In the genomic region with DNA sequence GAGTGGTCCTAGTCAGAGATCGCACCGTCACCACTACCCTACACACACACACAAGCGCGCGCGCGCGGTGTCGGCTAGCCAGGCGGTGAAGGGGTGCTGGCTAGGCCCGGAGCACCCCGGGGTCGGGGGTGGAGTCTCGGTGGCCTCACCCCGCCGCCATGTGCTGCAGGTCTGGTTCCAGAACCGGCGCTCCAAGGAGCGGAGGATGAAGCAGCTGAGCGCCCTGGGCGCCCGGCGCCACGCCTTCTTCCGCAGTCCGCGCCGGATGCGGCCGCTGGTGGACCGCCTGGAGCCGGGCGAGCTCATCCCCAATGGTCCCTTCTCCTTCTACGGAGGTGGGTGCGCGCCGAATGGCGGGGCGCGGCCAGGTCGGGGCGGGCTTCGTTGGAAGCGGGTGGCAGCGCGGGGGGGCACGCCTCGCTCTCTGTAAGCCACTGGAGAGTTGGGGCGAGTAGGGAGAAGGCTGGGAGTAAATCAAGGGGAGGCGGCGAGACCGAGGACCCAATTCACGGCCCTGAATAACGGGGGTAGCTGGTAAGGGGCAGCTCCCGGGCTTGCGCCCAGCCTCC, we compare ENCODE assay signal across 11 cellular contexts. TPM values are rescaled to one million over a fixed set of nuclear protein-coding genes. Genes with fewer than 3 reads are reported as not detected.
DNase-seq lines count a peak whose midpoint lies in the region; ATAC-seq and TF ChIP-seq lines count a peak whose summit lies in the region.
"Had no signal": no experiment of that assay in that cellular context is flagged by ENCODE, and none has a peak within 500 bp of the region (broad histone marks: within the 10 kb centered on the region; RNA-seq: fewer than 3 reads in every experiment).

No MANE protein-coding gene starts in this region.

- H2AFZ ChIP-seq in neural progenitor cell (replicated peaks): no peak overlapping the region

- peaks cover 89% of the 10 kb centered on the region for H4K20me1 ChIP-seq in neural progenitor cell (ENCODE audit: low read depth)

- peaks cover 13% of the 10 kb centered on the region for H3K4me1 ChIP-seq in NT2/D1 (ENCODE audit: insufficient read depth, insufficient read length)
- peaks cover 17% of the 10 kb centered on the region for H3K4me1 ChIP-seq in neural progenitor cell

- TF ChIP-seq CTCF in fibroblast of pulmonary artery (IDR thresholded peaks at IDR 0.05; ENCODE audit: low read length, missing control alignments) (no peak), neural progenitor cell (IDR thresholded peaks at IDR 0.05) (no peak)

- peaks cover 83% of the 10 kb centered on the region for H3K27me3 Mint-ChIP-seq in neural progenitor cell (ENCODE audit: insufficient read depth, low read depth)

- H3K36me3 Mint-ChIP-seq in neural progenitor cell: no peaks in the 10 kb centered on the region
- H3K36me3 Mint-ChIP-seq: mesothelial cell of epicardium had no signal

- H3K4me1 Mint-ChIP-seq in neural progenitor cell: peaks cover 20% of the 10 kb centered on the region

- H3K9me3 ChIP-seq in NT2/D1 (ENCODE audit: insufficient read depth, low read length) (no peaks in the 10 kb centered on the region), neural progenitor cell (ENCODE audit: low read depth) (no peaks in the 10 kb centered on the region)

- H3K79me2 ChIP-seq in neural progenitor cell (ENCODE audit: low read depth): no peaks in the 10 kb centered on the region

- H3K36me3 ChIP-seq in NT2/D1 (ENCODE audit: insufficient read depth, insufficient read length, low read length) (no peaks in the 10 kb centered on the region), neural progenitor cell (no peaks in the 10 kb centered on the region)

- ATAC-seq in HG02678 (IDR thresholded peaks at IDR 0.05; ENCODE audit: unreplicated experiment) (no peak), HG03521 (IDR thresholded peaks at IDR 0.05; ENCODE audit: unreplicated experiment) (no peak)

- H3K4me3 ChIP-seq in NT2/D1 (ENCODE audit: insufficient read length, low read depth) (peak overlapping the region; percentile 15), fibroblast of pulmonary artery (replicated peaks; ENCODE audit: low read depth, low read length) (peak overlapping the region; percentile 7), neural progenitor cell (peak overlapping the region; percentile 37)

- H3K27ac ChIP-seq in neural progenitor cell: no peak overlapping the region

- no peak overlapping the region for H3K27ac Mint-ChIP-seq in neural progenitor cell
- H3K27ac Mint-ChIP-seq: mesothelial cell of epicardium had no signal

- H3K9me3 Mint-ChIP-seq in neural progenitor cell: peaks cover 3% of the 10 kb centered on the region
- H3K9me3 Mint-ChIP-seq: mesothelial cell of epicardium had no signal

- peak overlapping the region; percentile 70 for H3K4me2 ChIP-seq in neural progenitor cell

- peaks cover 60% of the 10 kb centered on the region for H3F3A ChIP-seq in neural progenitor cell (ENCODE audit: low read depth)

- DNase-seq in COLO668 (lab: John Stamatoyannopoulos, UW; ENCODE audit: unreplicated experiment): peak; percentile 36
- no peak for DNase-seq in NT2/D1 (ENCODE audit: low read depth, low spot score)
- DNase-seq in fibroblast of pulmonary artery (ENCODE audit: low read depth): no peak
- peak; percentile 62 for DNase-seq in neural progenitor cell (ENCODE audit: low spot score)
- no peak for DNase-seq in stimulated activated CD4-positive, alpha-beta T cell treated with anti-CD3 and anti-CD28 coated beads, Interleukin-15, amount 100 ng/mL, for 24 hours
- DNase-seq in middle frontal gyrus (ENCODE audit: extremely low spot score, low spot score): no peak
- DNase-seq: NCI-H1436 treated with DMSO at 0.1 percent for 48 hours had no signal

- H3K4me3 Mint-ChIP-seq in neural progenitor cell: peak overlapping the region; percentile 62
- H3K4me3 Mint-ChIP-seq: mesothelial cell of epicardium had no signal

- H3K9ac ChIP-seq in NT2/D1 (ENCODE audit: insufficient read length, low read depth) (peak overlapping the region; percentile 8), neural progenitor cell (no peak overlapping the region)

- H3K27me3 ChIP-seq in NT2/D1 (ENCODE audit: insufficient read depth, insufficient read length) (peaks cover 100% of the 10 kb centered on the region), neural progenitor cell (peaks cover 100% of the 10 kb centered on the region)

RNA-seq across cellular contexts. Expression of a gene that starts 4.8 kb away (rescaled TPM):
- not detected in 2 replicates for total RNA-seq in neural progenitor cell (ENCODE audit: low replicate concordance)
- total RNA-seq: dermis microvascular lymphatic vessel endothelial cell, mesothelial cell of epicardium had no signal

RNA-seq across cellular contexts. Expression of a gene that starts 6.6 kb away (rescaled TPM):
- total RNA-seq in neural progenitor cell (ENCODE audit: low replicate concordance): 28.9 and 32.1 TPM in 2 replicates

Comparison
In these comparisons a context has a peak if more than half of its experiments do, and no peak if none do; other contexts are left out.
1. DNase-seq: peak in COLO668 (single experiment) and neural progenitor cell (single experiment); none in NT2/D1 (single experiment), fibroblast of pulmonary artery (single experiment), stimulated activated CD4-positive, alpha-beta T cell treated with anti-CD3 and anti-CD28 coated beads, Interleukin-15, amount 100 ng/mL, for 24 hours (single experiment) and middle frontal gyrus (single experiment).
2. Peak in every context shown above with its lines, with median percentiles within 50 percentile points of each other: H3K4me3 ChIP-seq.